Comparison of ENCODE assay signal across 1 cellular context in the genomic region with DNA sequence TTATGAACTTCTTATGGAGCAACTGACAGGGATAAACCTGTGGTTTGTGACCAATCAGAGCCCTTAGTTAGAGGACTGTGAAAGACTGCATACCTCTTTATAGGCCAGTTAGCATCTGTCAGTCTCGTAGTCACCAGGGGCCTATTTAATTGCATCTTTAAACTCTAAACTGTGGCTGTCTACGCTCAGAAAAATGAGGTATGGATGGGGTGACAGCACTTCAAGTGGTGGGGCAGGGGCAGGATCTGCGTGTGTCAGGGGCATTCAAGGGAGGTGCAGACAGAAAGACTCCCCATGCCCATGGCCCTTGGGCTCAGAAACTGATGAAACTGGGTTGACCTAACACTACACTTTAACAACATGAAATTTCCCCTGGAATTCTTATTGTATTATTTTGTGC.
TF ChIP-seq lines count a peak whose summit lies in the region.

No MANE protein-coding gene starts in this region.

TF ChIP-seq in HEK293, 187 proteins besides CTCF, POLR2A, EP300 and RAD21 (continued from another document):
- 0 out of 2 replicates have a peak, but pooled peaks have one; percentile 20 for TF ChIP-seq ZNF692 (tag by site-specific recombination; IDR thresholded peaks at IDR 0.05)
- peak; percentile 57; the same call in 1 of the 2 replicates for TF ChIP-seq GLIS1 (tag by site-specific recombination; IDR thresholded peaks at IDR 0.05)
- TF ChIP-seq ZSCAN5A (tag by site-specific recombination; IDR thresholded peaks at IDR 0.05) = no peak
- no peak for TF ChIP-seq ZNF37A (tag by site-specific recombination; IDR thresholded peaks at IDR 0.05)
- peak; percentile 85 for TF ChIP-seq PRDM4 (tag by site-specific recombination; IDR thresholded peaks at IDR 0.05)
- peak; percentile 61; the same call in 1 of the 2 replicates for TF ChIP-seq ZNF843 (tag by site-specific recombination; IDR thresholded peaks at IDR 0.05)
- 0 out of 2 replicates have a peak, but pooled peaks have one; percentile 18 for TF ChIP-seq ZNF121 (tag by site-specific recombination; IDR thresholded peaks at IDR 0.05)
- peak; percentile 76 for TF ChIP-seq ZNF561 (tag by site-specific recombination; IDR thresholded peaks at IDR 0.05; ENCODE audit: borderline replicate concordance)
